In genomic region chr4:189228726-189229125, GRCh38 we compare ENCODE assay signal across 7 cellular contexts.
"Had no signal": no experiment of that assay in that cellular context is flagged by ENCODE, and none has a peak within 500 bp of the region (broad histone marks: within the 10 kb centered on the region; RNA-seq: fewer than 3 reads in every experiment).

No MANE protein-coding gene starts in this region.

- H3K27me3 Mint-ChIP-seq: IgD-negative memory B cell had no signal

- H3K4me3 Mint-ChIP-seq: IgD-negative memory B cell had no signal

- H3K4me3 ChIP-seq: K562 had no signal

- H3K36me3 Mint-ChIP-seq: IgD-negative memory B cell had no signal

- H3K27ac ChIP-seq: HL-60 had no signal

- H3K27ac Mint-ChIP-seq: IgD-negative memory B cell had no signal

- DNase-seq: IMR-90, KBM-7, KG1 had no signal

- ATAC-seq: HepG2, K562 had no signal

- H3K4me1 Mint-ChIP-seq: IgD-negative memory B cell had no signal
